ENCODE assay signal across 8 cellular contexts in genomic region chr2:264493-265468, GRCh38. TPM values are rescaled to one million over a fixed set of nuclear protein-coding genes. Genes with fewer than 3 reads are reported as not detected.
DNase-seq lines count a peak whose midpoint lies in the region; ATAC-seq and TF ChIP-seq lines count a peak whose summit lies in the region.

TSS of gene ACP1 (plus strand) at chr2:264947. CDS start at chr2:264965, 18 bp downstream.

- peaks cover 71% of the 10 kb centered on the region for H3K79me2 ChIP-seq in SK-N-SH (ENCODE audit: insufficient read depth)

- H3K4me3 ChIP-seq in SK-N-SH (ENCODE audit: low read depth in 2 of 2, low read length in 1 of 2), result peak within 1 kb of the TSS; percentile 98 to 100

- H3K36me3 ChIP-seq in SK-N-SH (replicated peaks in 1 of 2; ENCODE audit: control insufficient read depth in 1 of 2, insufficient read depth in 2 of 2, low read length in 1 of 2), result peaks cover 18 to 34% of the 10 kb centered on the region in 2 experiments

- POLR2A ChIA-PET in SK-N-SH (lab: Yijun Ruan, JAX), result no interaction called here

- H2AFZ ChIP-seq in SK-N-SH (ENCODE audit: low read depth), result peak within 1 kb of the TSS; percentile 87; the same call in 1 of the 2 replicates

- peaks cover 13 to 25% of the 10 kb centered on the region in 2 experiments; a peak in 3 of 4 replicates for H3K4me1 ChIP-seq in SK-N-SH (ENCODE audit: control insufficient read depth in 1 of 2, insufficient read depth in 2 of 2, low read depth in 1 of 2, low read length in 1 of 2)

- peak within 1 kb of the TSS; percentile 63 to 74; a peak in 3 of 4 replicates for H3K27ac ChIP-seq in SK-N-SH (ENCODE audit: low read depth in 2 of 2, low read length in 1 of 2)

- TF ChIP-seq EP300 in SK-N-SH (IDR thresholded peaks at IDR 0.05; ENCODE audit: borderline replicate concordance in 1 of 2, low read depth in 1 of 2, low read length in 1 of 2), result no peak

- peak; percentile 86 for ATAC-seq in HG02610 (IDR thresholded peaks at IDR 0.05; ENCODE audit: unreplicated experiment)

- DNase-seq in NCI-H1092 (lab: John Stamatoyannopoulos, UW) (peak; percentile 89), SK-N-SH (peak; percentile 100), globus pallidus (ENCODE audit: low spot score) (peak; percentile 90), nucleus accumbens (lab: John Stamatoyannopoulos, UW) (peak; percentile 34 to 95 (median 86)), superior temporal gyrus (ENCODE audit: extremely low spot score) (peak; percentile 94)
- DNase-seq in activated naive CD4-positive, alpha-beta T cell treated with anti-CD3 and anti-CD28 coated beads, Interleukin-2, amount 50 U/mL, for 16 hours, result peak; percentile 96

- CTCF ChIA-PET in SK-N-SH (lab: Yijun Ruan, JAX), result interaction anchor here (1.0 to 1.4 kb wide), 3 partner anchors 14 to 26 kb away, joined by 3 to 6 read pairs (median 3); no protein-coding TSS in a partner anchor

- H3K4me2 ChIP-seq in SK-N-SH, result peak within 1 kb of the TSS; percentile 94

- peak within 1 kb of the TSS; percentile 93 for H3K9ac ChIP-seq in SK-N-SH

- peak; percentile 92 for TF ChIP-seq POLR2A in GM10847 (IDR thresholded peaks at IDR 0.05; ENCODE audit: extremely low read depth, insufficient read length)

- no peaks in the 10 kb centered on the region for H3K9me3 ChIP-seq in SK-N-SH

- under 1% methylated on average over 52 of the region's 73 CpGs for WGBS in SK-N-SH (ENCODE audit: low lambda C conversion rate)

- peaks cover 34% of the 10 kb centered on the region for H4K20me1 ChIP-seq in SK-N-SH (ENCODE audit: insufficient read depth)

- no peaks in the 10 kb centered on the region for H3F3A ChIP-seq in SK-N-SH (replicated peaks; ENCODE audit: insufficient read depth)

- TF ChIP-seq RAD21 in SK-N-SH (IDR thresholded peaks at IDR 0.05; ENCODE audit: low read length), result no peak

- H3K27me3 ChIP-seq in SK-N-SH (ENCODE audit: insufficient read depth), result no peaks in the 10 kb centered on the region

- no peaks in the 10 kb centered on the region for H3K9me2 ChIP-seq in SK-N-SH

- TF ChIP-seq CTCF in SK-N-SH (IDR thresholded peaks at IDR 0.05), result peak; percentile 26

TF ChIP-seq in SK-N-SH, 30 proteins besides CTCF, POLR2A, EP300 and RAD21 (continues in another document):
- peak; percentile 63 for TF ChIP-seq CHD2 (IDR thresholded peaks at IDR 0.05; ENCODE audit: low read length, partially characterized antibody)
- peak; percentile 85 for TF ChIP-seq MXI1 (IDR thresholded peaks at IDR 0.05; ENCODE audit: low read depth, low read length)
- TF ChIP-seq FOXJ3 (CRISPR knock-in tag; IDR thresholded peaks at IDR 0.05), result no peak
- no peak for TF ChIP-seq RXRA (IDR thresholded peaks at IDR 0.05; ENCODE audit: borderline replicate concordance, low read depth)
- peak; percentile 86 for TF ChIP-seq POLR2AphosphoS5 (IDR thresholded peaks at IDR 0.05; ENCODE audit: low read depth, low read length)
- no peak for TF ChIP-seq MEF2A (IDR thresholded peaks at IDR 0.05; ENCODE audit: borderline replicate concordance, low read depth)
- peak; percentile 20; the same call in 1 of the 2 replicates for TF ChIP-seq RCOR1 (IDR thresholded peaks at IDR 0.05; ENCODE audit: low read length)
- no peak for TF ChIP-seq FOXM1 (IDR thresholded peaks at IDR 0.05; ENCODE audit: low read depth)
- TF ChIP-seq FOSL2 (IDR thresholded peaks at IDR 0.05; ENCODE audit: borderline replicate concordance, low read depth), result no peak
- no peak for TF ChIP-seq ELF1 (IDR thresholded peaks at IDR 0.05)
- TF ChIP-seq NFIC (IDR thresholded peaks at IDR 0.05; ENCODE audit: borderline replicate concordance), result no peak
- no peak for TF ChIP-seq USF1 (IDR thresholded peaks at IDR 0.05; ENCODE audit: borderline replicate concordance, low read depth)
- no peak for TF ChIP-seq REST (IDR thresholded peaks at IDR 0.05; ENCODE audit: low read depth, low read length)
- TF ChIP-seq USF2 (IDR thresholded peaks at IDR 0.05; ENCODE audit: borderline replicate concordance, low read depth, low read length), result no peak
- TF ChIP-seq EZH2phosphoT487 (IDR thresholded peaks at IDR 0.05; ENCODE audit: borderline replicate concordance, low read depth), result no peak
- TF ChIP-seq GABPA (IDR thresholded peaks at IDR 0.05; ENCODE audit: low read depth), result no peak
- no peak for TF ChIP-seq GATA2 (CRISPR knock-in tag; IDR thresholded peaks at IDR 0.05)
- TF ChIP-seq JUND (IDR thresholded peaks at IDR 0.05), result no peak
- no peak for TF ChIP-seq SMC3 (IDR thresholded peaks at IDR 0.05; ENCODE audit: low read depth, low read length)
- TF ChIP-seq ZBTB33 (IDR thresholded peaks at IDR 0.05; ENCODE audit: borderline replicate concordance, low read depth), result no peak
- TF ChIP-seq TEAD4 (IDR thresholded peaks at IDR 0.05; ENCODE audit: borderline replicate concordance, insufficient read depth), result no peak
- peak; percentile 83; the same call in 1 of the 2 replicates for TF ChIP-seq MAX (IDR thresholded peaks at IDR 0.05; ENCODE audit: low read depth)
- TF ChIP-seq YY1 (IDR thresholded peaks at IDR 0.05; ENCODE audit: low read depth), result peak; percentile 94
- no peak for TF ChIP-seq PBX3 (IDR thresholded peaks at IDR 0.05)
- TF ChIP-seq TAF1 (IDR thresholded peaks at IDR 0.05; ENCODE audit: borderline replicate concordance, low read depth, low read length), result peak; percentile 81; the same call in 1 of the 2 replicates

RNA-seq across cellular contexts. Expression of gene ACP1, which starts in this region (rescaled TPM):
- 88.9 and 108 TPM in 2 replicates for polyA plus RNA-seq in SK-N-SH (2012; rRNA removed)
- 126 and 144 TPM in 2 replicates for polyA plus RNA-seq in SK-N-SH (2012; cell fraction: cytosol; rRNA removed)
- 45.2 and 84.3 TPM in 2 replicates for polyA plus RNA-seq in SK-N-SH (2012; cell fraction: nucleus; rRNA removed)

Comparison
In these comparisons a context has a peak if more than half of its experiments do, and no peak if none do; other contexts are left out.
1. Peak in every context shown above with its lines: DNase-seq, ATAC-seq, H3K4me3 ChIP-seq and H3K27ac ChIP-seq.